ENCODE assay signal across 1 cellular context in the genomic region with DNA sequence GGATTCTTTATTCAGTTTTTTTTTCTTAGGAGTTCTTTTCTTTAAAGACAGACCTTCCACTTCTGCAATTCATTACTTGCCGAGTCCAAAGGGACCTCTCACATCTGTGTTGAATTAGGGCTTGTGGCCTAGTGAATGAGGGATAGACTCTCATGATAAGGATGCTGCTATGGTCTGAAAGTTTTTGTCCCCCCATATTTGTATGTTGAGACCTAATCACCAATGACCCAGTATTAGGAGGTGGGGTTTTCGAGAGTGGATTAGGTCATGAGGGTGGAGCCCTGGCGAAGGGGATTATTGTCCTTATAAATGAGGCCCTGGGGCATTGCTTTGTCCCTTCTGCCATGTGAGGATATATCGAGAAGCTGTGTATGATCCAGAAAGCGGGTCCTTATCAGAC.
TF ChIP-seq lines count a peak whose summit lies in the region.

No MANE protein-coding gene starts in this region.

TF ChIP-seq in HCT116, 20 proteins besides CTCF, POLR2A, EP300 and RAD21:
- TF ChIP-seq, protein P1, sequence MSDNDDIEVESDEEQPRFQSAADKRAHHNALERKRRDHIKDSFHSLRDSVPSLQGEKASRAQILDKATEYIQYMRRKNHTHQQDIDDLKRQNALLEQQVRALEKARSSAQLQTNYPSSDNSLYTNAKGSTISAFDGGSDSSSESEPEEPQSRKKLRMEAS (IDR thresholded peaks at IDR 0.05), result no peak
- no peak for TF ChIP-seq EGR1 (IDR thresholded peaks at IDR 0.05; ENCODE audit: low read depth)
- TF ChIP-seq SP1 (IDR thresholded peaks at IDR 0.05; ENCODE audit: low read depth), result no peak
- TF ChIP-seq, protein P2, sequence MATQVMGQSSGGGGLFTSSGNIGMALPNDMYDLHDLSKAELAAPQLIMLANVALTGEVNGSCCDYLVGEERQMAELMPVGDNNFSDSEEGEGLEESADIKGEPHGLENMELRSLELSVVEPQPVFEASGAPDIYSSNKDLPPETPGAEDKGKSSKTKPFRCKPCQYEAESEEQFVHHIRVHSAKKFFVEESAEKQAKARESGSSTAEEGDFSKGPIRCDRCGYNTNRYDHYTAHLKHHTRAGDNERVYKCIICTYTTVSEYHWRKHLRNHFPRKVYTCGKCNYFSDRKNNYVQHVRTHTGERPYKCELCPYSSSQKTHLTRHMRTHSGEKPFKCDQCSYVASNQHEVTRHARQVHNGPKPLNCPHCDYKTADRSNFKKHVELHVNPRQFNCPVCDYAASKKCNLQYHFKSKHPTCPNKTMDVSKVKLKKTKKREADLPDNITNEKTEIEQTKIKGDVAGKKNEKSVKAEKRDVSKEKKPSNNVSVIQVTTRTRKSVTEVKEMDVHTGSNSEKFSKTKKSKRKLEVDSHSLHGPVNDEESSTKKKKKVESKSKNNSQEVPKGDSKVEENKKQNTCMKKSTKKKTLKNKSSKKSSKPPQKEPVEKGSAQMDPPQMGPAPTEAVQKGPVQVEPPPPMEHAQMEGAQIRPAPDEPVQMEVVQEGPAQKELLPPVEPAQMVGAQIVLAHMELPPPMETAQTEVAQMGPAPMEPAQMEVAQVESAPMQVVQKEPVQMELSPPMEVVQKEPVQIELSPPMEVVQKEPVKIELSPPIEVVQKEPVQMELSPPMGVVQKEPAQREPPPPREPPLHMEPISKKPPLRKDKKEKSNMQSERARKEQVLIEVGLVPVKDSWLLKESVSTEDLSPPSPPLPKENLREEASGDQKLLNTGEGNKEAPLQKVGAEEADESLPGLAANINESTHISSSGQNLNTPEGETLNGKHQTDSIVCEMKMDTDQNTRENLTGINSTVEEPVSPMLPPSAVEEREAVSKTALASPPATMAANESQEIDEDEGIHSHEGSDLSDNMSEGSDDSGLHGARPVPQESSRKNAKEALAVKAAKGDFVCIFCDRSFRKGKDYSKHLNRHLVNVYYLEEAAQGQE (IDR thresholded peaks at IDR 0.05; ENCODE audit: low read depth), result no peak
- TF ChIP-seq SIN3A (IDR thresholded peaks at IDR 0.05; ENCODE audit: low read depth), result no peak
- TF ChIP-seq FOSL1 (IDR thresholded peaks at IDR 0.05; ENCODE audit: low read depth), result no peak
- TF ChIP-seq POLR2AphosphoS5 (IDR thresholded peaks at IDR 0.05; ENCODE audit: low read depth, low read length), result no peak
